16 cellular contexts compared by ENCODE assay signal in genomic region chr13:71759506-71760225, GRCh38.
DNase-seq lines count a peak whose midpoint lies in the region; ATAC-seq, FAIRE-seq and TF ChIP-seq lines count a peak whose summit lies in the region.
"Had no signal": no experiment of that assay in that cellular context is flagged by ENCODE, and none has a peak within 500 bp of the region (broad histone marks: within the 10 kb centered on the region; RNA-seq: fewer than 3 reads in every experiment).

No MANE protein-coding gene starts in this region.

- H3K27me3 ChIP-seq in small intestine (ENCODE audit: control insufficient read depth in 2 of 2, insufficient read depth in 2 of 2, low read length in 2 of 2) (no peaks in the 10 kb centered on the region), lower lobe of right lung (ENCODE audit: low read depth) (no peaks in the 10 kb centered on the region)

- intact Hi-C loops in lower lobe of right lung (cut with DNase I) = no loop called here

- H3K36me3 ChIP-seq in small intestine (ENCODE audit: control insufficient read depth in 2 of 2, insufficient read depth in 2 of 2, low read length in 2 of 2) (no peaks in the 10 kb centered on the region), lower lobe of right lung (no peaks in the 10 kb centered on the region)

- no peak for FAIRE-seq in small intestine (lab: Jason Lieb, UNC)
- FAIRE-seq: GM18507, keratinocyte had no signal

- no peak for TF ChIP-seq CTCF in lower lobe of right lung (IDR thresholded peaks at IDR 0.05)

- H3K4me1 ChIP-seq in small intestine (ENCODE audit: control insufficient read depth in 2 of 2, insufficient read depth in 1 of 2, low read depth in 1 of 2, low read length in 1 of 2) (peaks cover 0 to 3% of the 10 kb centered on the region in 2 donors), lower lobe of right lung (no peaks in the 10 kb centered on the region)

- ATAC-seq in lower lobe of right lung = no peak
- ATAC-seq: SK-N-SH treated with all-trans-retinoic acid at 6 μM for 48 hours had no signal

- WGBS in small intestine, 3 donors = 53 to 71% (median 56%) methylated on average over 5 of the region's 5 CpGs

- no peaks in the 10 kb centered on the region for H3K9me3 ChIP-seq in small intestine (ENCODE audit: control insufficient read depth, low read depth)
- H3K9me3 ChIP-seq in lower lobe of right lung = no peaks in the 10 kb centered on the region

- peak; percentile 53 for DNase-seq in DMS153 treated with DMSO at 0.1 percent for 48 hours (lab: John Stamatoyannopoulos, UW; ENCODE audit: unreplicated experiment)
- no peak for DNase-seq in DMS153 (lab: John Stamatoyannopoulos, UW)
- peak; percentile 48 for DNase-seq in NCI-H774 (lab: John Stamatoyannopoulos, UW)
- peak; percentile 14 for DNase-seq in iPS DF 4.7 (ENCODE audit: extremely low read depth, low spot score)
- DNase-seq in renal cortical epithelial cell (ENCODE audit: low read depth) = peak; percentile 80
- no peak for DNase-seq in small intestine
- DNase-seq in HPDE6-E6E7 (ENCODE audit: extremely low spot score) = no peak
- no peak for DNase-seq in lower lobe of right lung
- DNase-seq: activated effector memory CD4-positive, alpha-beta T cell treated with anti-CD3 and anti-CD28 coated beads, Interleukin-2, amount 50 U/mL, for 16 hours; CD4-positive, alpha-beta T cell; NCI-H2029 treated with DMSO at 0.1 percent for 48 hours had no signal

- H3K4me3 ChIP-seq in small intestine (ENCODE audit: low read depth in 1 of 2, low read length in 2 of 2) (no peak overlapping the region), lower lobe of right lung (no peak overlapping the region)

- H3K27ac ChIP-seq in small intestine (ENCODE audit: low read depth in 1 of 2, low read length in 1 of 2) (peak overlapping the region in 1 of 2 donors; percentile 62), lower lobe of right lung (no peak overlapping the region)
- H3K27ac ChIP-seq: 22Rv1, VCaP had no signal

Comparison
In these comparisons a context has a peak if more than half of its experiments do, and no peak if none do; other contexts are left out.
1. DNase-seq: peak in DMS153 treated with DMSO at 0.1 percent for 48 hours (single experiment), NCI-H774 (single experiment), iPS DF 4.7 (single experiment) and renal cortical epithelial cell (single experiment); none in DMS153 (single experiment), small intestine (single experiment), HPDE6-E6E7 (single experiment) and lower lobe of right lung (single experiment).